In the genomic region with DNA sequence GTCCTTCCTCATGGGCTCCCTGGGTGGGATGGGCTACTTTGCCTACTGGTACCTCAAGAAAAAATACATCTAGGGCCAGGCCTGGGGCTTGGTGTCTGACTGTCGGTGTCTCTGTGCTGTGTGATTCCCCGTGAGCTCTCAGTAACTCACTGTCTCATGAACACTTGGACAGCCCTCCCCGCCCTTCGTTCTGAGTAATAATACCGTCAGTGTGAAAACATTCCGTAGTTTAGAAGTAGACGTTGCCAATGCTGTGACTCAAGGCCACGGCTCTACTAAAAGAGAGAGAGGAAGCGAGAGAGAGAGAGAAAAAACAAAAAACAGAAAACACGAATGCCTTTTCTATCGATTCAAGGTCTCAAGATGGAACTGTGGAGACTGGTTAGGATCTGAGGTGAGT, we compare ENCODE assay signal across 18 cellular contexts. TPM values are rescaled to one million over a fixed set of nuclear protein-coding genes. Genes with fewer than 3 reads are reported as not detected.
A peak's percentile ranks its signal among the peaks of the same experiment; 100 is the strongest.
DNase-seq lines count a peak whose midpoint lies in the region; ATAC-seq and TF ChIP-seq lines count a peak whose summit lies in the region.
"Had no signal": no experiment of that assay in that cellular context is flagged by ENCODE, and none has a peak within 500 bp of the region (broad histone marks: within the 10 kb centered on the region; RNA-seq: fewer than 3 reads in every experiment).

No MANE protein-coding gene starts in this region.

- H3K9me3 ChIP-seq in SJCRH30 (replicated peaks) = no peaks in the 10 kb centered on the region
- H3K9me3 ChIP-seq: BLaER1 treated with 17β-estradiol and CSF1 and Interleukin-3, amounts not matched to agents 10 nM and 100 nM; psoas muscle had no signal

- H3K36me3 Mint-ChIP-seq in natural killer cell treated with Interleukin-12 subunit alpha and Interleukin-12 subunit beta and Interleukin-15 and Interleukin-18, amount 100 ng/mL, for 72 hours = no peaks in the 10 kb centered on the region
- H3K36me3 Mint-ChIP-seq: mesothelial cell of epicardium had no signal

- H3K27me3 Mint-ChIP-seq in natural killer cell treated with Interleukin-12 subunit alpha and Interleukin-12 subunit beta and Interleukin-15 and Interleukin-18, amount 100 ng/mL, for 72 hours = no peaks in the 10 kb centered on the region
- H3K27me3 Mint-ChIP-seq: activated CD4-positive, alpha-beta memory T cell treated with anti-CD3 and anti-CD28 coated beads, Interleukin-2, amount 10 ng/mL, durations not matched to agents 7 days and 5 days; central memory CD8-positive, alpha-beta T cell had no signal

- peaks cover 0 to 7% of the 10 kb centered on the region in 2 donors for H3K4me1 Mint-ChIP-seq in natural killer cell treated with Interleukin-12 subunit alpha and Interleukin-12 subunit beta and Interleukin-15 and Interleukin-18, amount 100 ng/mL, for 72 hours (ENCODE audit: low read depth in 2 of 2)
- H3K4me1 Mint-ChIP-seq: activated CD4-positive, alpha-beta memory T cell treated with anti-CD3 and anti-CD28 coated beads, Interleukin-2, amount 10 ng/mL, durations not matched to agents 7 days and 5 days; central memory CD8-positive, alpha-beta T cell; mesothelial cell of epicardium had no signal

- ATAC-seq in foreskin keratinocyte (peak; percentile 76), HG02759 (IDR thresholded peaks at IDR 0.05; ENCODE audit: unreplicated experiment) (no peak)
- ATAC-seq in natural killer cell treated with Interleukin-12 subunit alpha and Interleukin-12 subunit beta and Interleukin-15 and Interleukin-18, amount 100 ng/mL, for 72 hours = no peak
- ATAC-seq: HepG2, psoas muscle had no signal

- peaks cover 2% of the 10 kb centered on the region for H3K27me3 ChIP-seq in foreskin keratinocyte
- H3K27me3 ChIP-seq in SJCRH30 = peaks cover 33% of the 10 kb centered on the region
- H3K27me3 ChIP-seq: BLaER1 treated with 17β-estradiol and CSF1 and Interleukin-3, amounts not matched to agents 10 nM and 100 nM had no signal

- no peak overlapping the region for H3K27ac ChIP-seq in foreskin keratinocyte
- no peak overlapping the region for H3K27ac ChIP-seq in SJCRH30
- H3K27ac ChIP-seq: BLaER1 treated with 17β-estradiol and CSF1 and Interleukin-3, amounts not matched to agents 10 nM and 100 nM; psoas muscle had no signal

- H3K27ac Mint-ChIP-seq in natural killer cell treated with Interleukin-12 subunit alpha and Interleukin-12 subunit beta and Interleukin-15 and Interleukin-18, amount 100 ng/mL, for 72 hours = no peak overlapping the region
- H3K27ac Mint-ChIP-seq: activated CD4-positive, alpha-beta memory T cell treated with anti-CD3 and anti-CD28 coated beads, Interleukin-2, amount 10 ng/mL, durations not matched to agents 7 days and 5 days; mesothelial cell of epicardium had no signal

- no peaks in the 10 kb centered on the region for H3K9me3 Mint-ChIP-seq in natural killer cell treated with Interleukin-12 subunit alpha and Interleukin-12 subunit beta and Interleukin-15 and Interleukin-18, amount 100 ng/mL, for 72 hours
- H3K9me3 Mint-ChIP-seq: activated CD4-positive, alpha-beta memory T cell treated with anti-CD3 and anti-CD28 coated beads, Interleukin-2, amount 10 ng/mL, durations not matched to agents 7 days and 5 days; central memory CD8-positive, alpha-beta T cell; mesothelial cell of epicardium had no signal

- H3K36me3 ChIP-seq in SJCRH30 = no peaks in the 10 kb centered on the region
- H3K36me3 ChIP-seq: BLaER1 treated with 17β-estradiol and CSF1 and Interleukin-3, amounts not matched to agents 10 nM and 100 nM had no signal

- DNase-seq in AG09319 (ENCODE audit: extremely low read depth, low read depth) (peak; percentile 8), HS-5 (ENCODE audit: low read depth) (peak; percentile 93), amniotic epithelial cell (ENCODE audit: low read depth) (peak; percentile 31), foreskin keratinocyte (peak; percentile 29 to 54), OCI-M2 (lab: John Stamatoyannopoulos, UW; ENCODE audit: unreplicated experiment) (no peak), SJCRH30 (no peak)
- DNase-seq in natural killer cell treated with Interleukin-12 subunit alpha and Interleukin-12 subunit beta and Interleukin-15 and Interleukin-18, amount 100 ng/mL, for 72 hours (ENCODE audit: low spot score) = no peak
- DNase-seq: activated CD4-positive, alpha-beta memory T cell treated with anti-CD3 and anti-CD28 coated beads, Interleukin-2, amount 10 ng/mL, durations not matched to agents 7 days and 5 days; activated gamma-delta T cell; DND-41; NCI-H1417 treated with DMSO at 0.1 percent for 48 hours; NCI-H510A treated with DMSO at 0.1 percent for 48 hours; psoas muscle had no signal

- H3K4me3 ChIP-seq in SJCRH30 = no peak overlapping the region
- H3K4me3 ChIP-seq: BLaER1 treated with 17β-estradiol and CSF1 and Interleukin-3, amounts not matched to agents 10 nM and 100 nM; psoas muscle had no signal

- H3K4me3 Mint-ChIP-seq in natural killer cell treated with Interleukin-12 subunit alpha and Interleukin-12 subunit beta and Interleukin-15 and Interleukin-18, amount 100 ng/mL, for 72 hours = no peak overlapping the region
- H3K4me3 Mint-ChIP-seq: activated CD4-positive, alpha-beta memory T cell treated with anti-CD3 and anti-CD28 coated beads, Interleukin-2, amount 10 ng/mL, durations not matched to agents 7 days and 5 days; central memory CD8-positive, alpha-beta T cell; mesothelial cell of epicardium had no signal

- H3K4me1 ChIP-seq in foreskin keratinocyte = no peaks in the 10 kb centered on the region
- H3K4me1 ChIP-seq in SJCRH30 = peaks cover 8% of the 10 kb centered on the region; the same call in 1 of the 2 replicates
- H3K4me1 ChIP-seq: BLaER1 treated with 17β-estradiol and CSF1 and Interleukin-3, amounts not matched to agents 10 nM and 100 nM; psoas muscle had no signal

- TF ChIP-seq CTCF in AG09319 (IDR thresholded peaks at IDR 0.05; ENCODE audit: low read depth, low read length) (no peak), foreskin keratinocyte (conservative IDR thresholded peaks at IDR 0.05) (no peak)

RNA-seq across cellular contexts. Expression of a gene that starts 31.8 kb away (rescaled TPM):
- 3.4 and 3.6 TPM in 2 replicates for total RNA-seq in foreskin keratinocyte
- polyA plus RNA-seq in foreskin keratinocyte = 2.0 and 2.3 TPM in 2 replicates
- 1 to 10 TPM; 2.7 to 4.5 TPM for total RNA-seq in natural killer cell treated with Interleukin-12 subunit alpha and Interleukin-12 subunit beta and Interleukin-15 and Interleukin-18, amount 100 ng/mL, for 72 hours
- 5.7 and 5.8 TPM in 2 replicates for total RNA-seq in SJCRH30 (2014; rRNA removed; shearing (Covaris generic))

RNA-seq across cellular contexts. Expression of a gene that starts 32.1 kb away (rescaled TPM):
- total RNA-seq in foreskin keratinocyte = not detected in 2 replicates
- polyA plus RNA-seq in foreskin keratinocyte = not detected in 2 replicates
- not detected for total RNA-seq in natural killer cell treated with Interleukin-12 subunit alpha and Interleukin-12 subunit beta and Interleukin-15 and Interleukin-18, amount 100 ng/mL, for 72 hours
- not detected in 2 replicates for total RNA-seq in SJCRH30 (2014; rRNA removed; shearing (Covaris generic))
- total RNA-seq: activated CD4-positive, alpha-beta memory T cell treated with anti-CD3 and anti-CD28 coated beads, Interleukin-2, amount 10 ng/mL, durations not matched to agents 7 days and 5 days; HepG2; psoas muscle had no signal

RNA-seq across cellular contexts. Expression of a gene that starts 57.6 kb away (rescaled TPM):
- total RNA-seq in foreskin keratinocyte = not detected in 2 replicates
- polyA plus RNA-seq in foreskin keratinocyte = not detected in 2 replicates
- not detected for total RNA-seq in natural killer cell treated with Interleukin-12 subunit alpha and Interleukin-12 subunit beta and Interleukin-15 and Interleukin-18, amount 100 ng/mL, for 72 hours
- total RNA-seq in SJCRH30 (2014; rRNA removed; shearing (Covaris generic)) = not detected in 2 replicates
- total RNA-seq: activated CD4-positive, alpha-beta memory T cell treated with anti-CD3 and anti-CD28 coated beads, Interleukin-2, amount 10 ng/mL, durations not matched to agents 7 days and 5 days; HepG2; mesothelial cell of epicardium; psoas muscle had no signal
- polyA plus RNA-seq: HepG2, psoas muscle had no signal

Comparison
In these comparisons a context has a peak if more than half of its experiments do, and no peak if none do; other contexts are left out.
1. DNase-seq: peak in AG09319 (single experiment), HS-5 (single experiment), amniotic epithelial cell (single experiment) and foreskin keratinocyte (2 of 2); none in OCI-M2 (single experiment), natural killer cell treated with Interleukin-12 subunit alpha and Interleukin-12 subunit beta and Interleukin-15 and Interleukin-18, amount 100 ng/mL, for 72 hours (single experiment) and SJCRH30 (0 of 2).